Comparison of ENCODE assay signal across 1 cellular context in the genomic region with DNA sequence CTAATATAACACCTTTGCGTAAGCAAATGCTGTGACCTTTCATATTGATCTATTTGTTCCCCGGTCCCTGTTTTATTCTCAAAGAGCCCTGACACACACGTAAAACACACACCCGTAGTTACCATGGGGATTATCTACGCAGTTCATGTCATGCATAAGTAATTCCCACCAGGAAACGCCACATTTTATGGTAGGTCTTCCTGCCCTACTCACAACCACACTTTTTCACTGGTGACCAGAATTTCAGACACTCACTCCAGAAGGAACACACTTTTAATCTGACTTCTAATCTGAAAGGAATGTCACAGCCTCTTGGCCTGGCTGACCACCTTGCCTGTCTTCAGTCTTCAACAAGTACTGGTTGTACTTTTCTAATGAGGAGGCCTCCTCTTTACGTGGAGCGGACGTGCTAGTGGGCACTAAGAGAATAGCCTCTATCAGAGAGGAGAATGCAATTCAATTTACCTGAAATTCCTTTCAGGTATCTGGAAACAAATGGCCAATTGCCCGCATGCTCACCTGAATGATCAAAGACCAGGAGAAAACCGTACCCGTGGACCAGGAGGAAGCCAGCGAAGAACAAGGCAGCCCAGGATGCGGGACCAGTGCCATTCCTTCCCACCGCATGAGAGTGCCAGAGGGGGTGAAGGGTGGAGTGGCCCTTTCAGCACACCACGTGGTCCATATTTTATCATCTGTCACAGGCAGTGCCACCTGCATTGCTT.
TF ChIP-seq lines count a peak whose summit lies in the region.

No MANE protein-coding gene starts in this region.

TF ChIP-seq in IMR-90, 13 proteins besides CTCF, POLR2A, EP300 and RAD21:
- TF ChIP-seq USF2 (IDR thresholded peaks at IDR 0.05; ENCODE audit: low read depth, low read length), result no peak
- TF ChIP-seq MAFK (IDR thresholded peaks at IDR 0.05; ENCODE audit: low read depth, low read length), result no peak
- no peak for TF ChIP-seq MAZ (IDR thresholded peaks at IDR 0.05; ENCODE audit: borderline replicate concordance, low read depth, low read length)
TF ChIP-seq in IMR-90: peak in this region for 0.
